8 cellular contexts compared by ENCODE assay signal in genomic region chr10:131899695-131900349, GRCh38. TPM values are rescaled to one million over a fixed set of nuclear protein-coding genes. Genes with fewer than 3 reads are reported as not detected.
DNase-seq lines count a peak whose midpoint lies in the region; ATAC-seq and TF ChIP-seq lines count a peak whose summit lies in the region.

No MANE protein-coding gene starts in this region.

- H3K9me3 ChIP-seq in iPS-15b (ENCODE audit: control insufficient read depth, insufficient read depth, low read length) (no peaks in the 10 kb centered on the region), stomach (no peaks in the 10 kb centered on the region)

- H3K4me3 ChIP-seq in GM23338 (peak overlapping the region; percentile 93), iPS-15b (ENCODE audit: low read depth, low read length) (peak overlapping the region; percentile 80), stomach (peak overlapping the region; percentile 87 to 99 (median 91))

- H3K27ac Mint-ChIP-seq in GM23338 = peak overlapping the region; percentile 86
- peak overlapping the region; percentile 79 for H3K27ac Mint-ChIP-seq in activated CD8-positive, alpha-beta T cell treated with anti-CD3 and anti-CD28 coated beads, Interleukin-2, amount 10 ng/mL, durations not matched to agents 7 days and 5 days

- no peak for TF ChIP-seq POLR2A in stomach (IDR thresholded peaks at IDR 0.05)

- peaks cover 32% of the 10 kb centered on the region for H3K79me2 ChIP-seq in GM23338 (replicated peaks; ENCODE audit: insufficient read depth)

- H3K36me3 Mint-ChIP-seq in GM23338 (ENCODE audit: low read depth) = peaks cover 3% of the 10 kb centered on the region; the same call in 2 of the 3 replicates
- peaks cover 15% of the 10 kb centered on the region for H3K36me3 Mint-ChIP-seq in activated CD8-positive, alpha-beta T cell treated with anti-CD3 and anti-CD28 coated beads, Interleukin-2, amount 10 ng/mL, durations not matched to agents 7 days and 5 days (ENCODE audit: low read depth)

- peaks cover 28% of the 10 kb centered on the region for H4K20me1 ChIP-seq in GM23338 (replicated peaks; ENCODE audit: insufficient read depth)

- H3K9me2 ChIP-seq in GM23338 (ENCODE audit: insufficient read depth) = no peaks in the 10 kb centered on the region

- no peak for TF ChIP-seq EP300 in stomach (IDR thresholded peaks at IDR 0.05)

- 13 to 22% (median 19%) methylated on average over 23 to 24 of the region's 24 CpGs for WGBS in stomach, 5 donors

- POLR2A ChIA-PET in activated CD8-positive, alpha-beta T cell treated with anti-CD3 and anti-CD28 coated beads, Interleukin-2, amount 10 ng/mL, durations not matched to agents 7 days and 5 days (lab: Charles Lee) = interaction anchor here (0.8 to 1.3 kb wide), 3 partner anchors 65 to 81 kb away, joined by 3 to 4 read pairs (median 4); no protein-coding TSS in a partner anchor

- H3K27me3 Mint-ChIP-seq in GM23338 (ENCODE audit: insufficient read depth, low read depth, poor library complexity) = peaks cover 5% of the 10 kb centered on the region
- peaks cover 12% of the 10 kb centered on the region for H3K27me3 Mint-ChIP-seq in activated CD8-positive, alpha-beta T cell treated with anti-CD3 and anti-CD28 coated beads, Interleukin-2, amount 10 ng/mL, durations not matched to agents 7 days and 5 days (ENCODE audit: low read depth)

- H3K9ac ChIP-seq in iPS-15b (ENCODE audit: low read depth, low read length) = peak overlapping the region; percentile 85

- no peaks in the 10 kb centered on the region for H3K36me3 ChIP-seq in GM23338 (ENCODE audit: insufficient read depth)
- no peaks in the 10 kb centered on the region for H3K36me3 ChIP-seq in iPS-15b (ENCODE audit: control insufficient read depth, insufficient read depth, low read length)
- no peaks in the 10 kb centered on the region for H3K36me3 ChIP-seq in stomach

- H3K27me3 ChIP-seq in GM23338 (ENCODE audit: insufficient read depth) = no peaks in the 10 kb centered on the region
- H3K27me3 ChIP-seq in iPS-15b (ENCODE audit: control insufficient read depth, insufficient read depth, low read length) = peaks cover 9% of the 10 kb centered on the region
- H3K27me3 ChIP-seq in stomach = peaks cover 0 to 31% (median 12%) of the 10 kb centered on the region in 3 donors

- DNase-seq in ACHN = peak; percentile 30
- peak; percentile 43 for DNase-seq in GM23338 (ENCODE audit: low spot score)
- DNase-seq in activated CD8-positive, alpha-beta T cell treated with anti-CD3 and anti-CD28 coated beads, Interleukin-2, amount 10 ng/mL, durations not matched to agents 7 days and 5 days = no peak
- no peak for DNase-seq in stomach
- no peak for DNase-seq in NK-92 treated with Interleukin-12 subunit alpha and Interleukin-12 subunit beta, amount 100 ng/mL, for 24 hours (lab: John Stamatoyannopoulos, UW)
- no peak for DNase-seq in AG08395 (ENCODE audit: low spot score)

- H3K9me3 Mint-ChIP-seq in GM23338 = no peaks in the 10 kb centered on the region
- no peaks in the 10 kb centered on the region for H3K9me3 Mint-ChIP-seq in activated CD8-positive, alpha-beta T cell treated with anti-CD3 and anti-CD28 coated beads, Interleukin-2, amount 10 ng/mL, durations not matched to agents 7 days and 5 days (ENCODE audit: insufficient read depth)

- peak overlapping the region; percentile 87 for H3K4me2 ChIP-seq in GM23338

- peaks cover 35% of the 10 kb centered on the region for H3K4me1 Mint-ChIP-seq in GM23338
- H3K4me1 Mint-ChIP-seq in activated CD8-positive, alpha-beta T cell treated with anti-CD3 and anti-CD28 coated beads, Interleukin-2, amount 10 ng/mL, durations not matched to agents 7 days and 5 days (ENCODE audit: low read depth) = peaks cover 63% of the 10 kb centered on the region

- H2AFZ ChIP-seq in GM23338 = peak overlapping the region; percentile 93

- TF ChIP-seq CTCF in GM23338 (conservative IDR thresholded peaks at IDR 0.05; ENCODE audit: low read depth in 2 of 2) (peak in 1 of 2 experiments; percentile 56; a peak in 2 of 4 replicates), stomach (IDR thresholded peaks at IDR 0.05) (no peak)

- in situ Hi-C loops in ACHN (cut with HindIII; ENCODE audit: low pct_ligation_motif_present, low pct_unique_long_range_greater_than_20kb, low sequenced_read_pairs) = no loop called here

- no peaks in the 10 kb centered on the region for H3F3A ChIP-seq in GM23338 (replicated peaks; ENCODE audit: low read depth)

- ATAC-seq in GM23338 (peak; percentile 17), HG03159 (IDR thresholded peaks at IDR 0.05; ENCODE audit: unreplicated experiment) (no peak)
- no peak for ATAC-seq in activated CD8-positive, alpha-beta T cell treated with anti-CD3 and anti-CD28 coated beads, Interleukin-2, amount 10 ng/mL, durations not matched to agents 7 days and 5 days

- intact Hi-C loops in stomach (cut with DNase I; ENCODE audit: low total_unique reads) = no loop called here

- CTCF ChIA-PET in activated CD8-positive, alpha-beta T cell treated with anti-CD3 and anti-CD28 coated beads, Interleukin-2, amount 10 ng/mL, durations not matched to agents 7 days and 5 days (lab: Charles Lee) = interaction anchor here (1.0 to 3.8 kb wide), 5 partner anchors 14 to 123 kb away, joined by 3 to 20 read pairs (median 5); no protein-coding TSS in a partner anchor

- H3K27ac ChIP-seq in GM23338 (ENCODE audit: low read depth) (peak overlapping the region; percentile 89), stomach (peak overlapping the region; percentile 92 to 99 (median 98))

- H3K4me1 ChIP-seq in GM23338 (ENCODE audit: insufficient read depth) (peaks cover 25% of the 10 kb centered on the region), iPS-15b (ENCODE audit: control insufficient read depth, insufficient read depth, low read length) (peaks cover 8% of the 10 kb centered on the region), stomach (peaks cover 20 to 42% (median 38%) of the 10 kb centered on the region in 4 donors)

- H3K4me3 Mint-ChIP-seq in GM23338 = peak overlapping the region; percentile 86
- H3K4me3 Mint-ChIP-seq in activated CD8-positive, alpha-beta T cell treated with anti-CD3 and anti-CD28 coated beads, Interleukin-2, amount 10 ng/mL, durations not matched to agents 7 days and 5 days = peak overlapping the region; percentile 85

TF ChIP-seq in GM23338, 12 proteins besides CTCF, POLR2A, EP300 and RAD21 (continues in another document):
- no peak for TF ChIP-seq EZH2 (IDR thresholded peaks at IDR 0.05; ENCODE audit: low read depth, unreplicated experiment)
- TF ChIP-seq NANOG (IDR thresholded peaks at IDR 0.05; ENCODE audit: borderline replicate concordance) = no peak
- no peak for TF ChIP-seq REST (IDR thresholded peaks at IDR 0.05; ENCODE audit: unreplicated experiment)
- no peak for TF ChIP-seq STAT1 (IDR thresholded peaks at IDR 0.05; ENCODE audit: unreplicated experiment)
- no peak for TF ChIP-seq ZNF331 (CRISPR knock-in tag; IDR thresholded peaks at IDR 0.05; ENCODE audit: low read depth)
- no peak for TF ChIP-seq EZH2phosphoT487 (IDR thresholded peaks at IDR 0.05; ENCODE audit: unreplicated experiment)
- no peak for TF ChIP-seq ETS1 (IDR thresholded peaks at IDR 0.05)
- TF ChIP-seq JUNB (IDR thresholded peaks at IDR 0.05; ENCODE audit: unreplicated experiment) = no peak
- no peak for TF ChIP-seq ZNF114 (CRISPR knock-in tag; IDR thresholded peaks at IDR 0.05)
- no peak for TF ChIP-seq CREB1 (CRISPR knock-in tag; IDR thresholded peaks at IDR 0.05; ENCODE audit: low read depth)

RNA-seq across cellular contexts. Expression of gene PPP2R2D, which starts 1.0 kb away (rescaled TPM):
- total RNA-seq in GM23338 (2014; rRNA removed; shearing (Covaris generic)) = 33.7 and 35.8 TPM in 2 replicates
- polyA plus RNA-seq in GM23338 (2016; fragmentation: Nextera tagmentation; extraction: Ambion mirVana) (28.8 and 30.5 TPM in 2 replicates), stomach (10 to 100 TPM; 15.6 to 18.9 (median 17.7) TPM)
- 10 to 100 TPM; 36.5 to 37.5 TPM for total RNA-seq in activated CD8-positive, alpha-beta T cell treated with anti-CD3 and anti-CD28 coated beads, Interleukin-2, amount 10 ng/mL, durations not matched to agents 7 days and 5 days
- total RNA-seq in stomach = 10 to 100 TPM; 35.8 to 96.7 (median 43.7) TPM

Comparison
In these comparisons a context has a peak if more than half of its experiments do, and no peak if none do; other contexts are left out.
1. DNase-seq: peak in ACHN (single experiment) and GM23338 (single experiment); none in activated CD8-positive, alpha-beta T cell treated with anti-CD3 and anti-CD28 coated beads, Interleukin-2, amount 10 ng/mL, durations not matched to agents 7 days and 5 days (single experiment), stomach (single experiment), NK-92 treated with Interleukin-12 subunit alpha and Interleukin-12 subunit beta, amount 100 ng/mL, for 24 hours (single experiment) and AG08395 (single experiment).
2. Peak in every context shown above with its lines, with median percentiles within 50 percentile points of each other: H3K4me3 ChIP-seq.